Comparison of ENCODE assay signal across 31 cellular contexts in the genomic region with DNA sequence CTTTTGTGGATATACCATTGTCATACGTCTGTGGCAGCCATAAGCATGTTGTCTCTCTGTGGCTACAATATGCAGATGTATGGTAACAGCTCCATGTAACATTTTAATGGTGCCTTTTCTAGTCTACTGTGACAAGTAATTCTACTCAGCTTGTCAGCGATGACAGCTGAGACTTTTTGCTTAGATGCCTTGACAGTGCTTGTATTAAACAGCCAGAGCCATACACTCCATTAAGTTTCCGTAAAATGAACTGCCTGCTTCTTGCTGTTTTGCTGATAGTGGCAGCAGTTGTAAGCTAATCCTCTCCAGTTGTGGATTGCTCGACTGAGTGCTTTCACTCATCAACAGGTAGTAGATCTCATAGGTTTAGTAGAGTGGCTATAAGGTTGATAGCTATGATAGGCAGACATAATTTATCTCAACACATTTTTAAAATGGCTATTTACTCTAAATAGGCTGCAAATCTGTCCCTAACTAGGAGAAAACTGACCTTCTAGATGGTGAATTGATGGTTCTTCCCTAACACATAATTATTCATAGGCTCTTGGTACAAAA.
"Had no signal": no experiment of that assay in that cellular context is flagged by ENCODE, and none has a peak within 500 bp of the region (broad histone marks: within the 10 kb centered on the region; RNA-seq: fewer than 3 reads in every experiment).

No MANE protein-coding gene starts in this region.

- H2AFZ ChIP-seq: neural progenitor cell had no signal

- H3K9ac ChIP-seq: neural progenitor cell had no signal

- FAIRE-seq: islet of Langerhans, kidney had no signal

- H3K9me3 Mint-ChIP-seq: stimulated activated memory B cell treated with anti-CD40 and anti-IgM and Interleukin-4, amounts not matched to agents 10 μg/mL and 1 μg/mL and 100 μg/mL, for 72 hours had no signal

- H3K36me3 Mint-ChIP-seq: immature natural killer cell; naive thymus-derived CD8-positive, alpha-beta T cell; neural progenitor cell; stimulated activated memory B cell treated with anti-CD40 and anti-IgM and Interleukin-4, amounts not matched to agents 10 μg/mL and 1 μg/mL and 100 μg/mL, for 72 hours had no signal

- H3K9me3 ChIP-seq: mucosa of descending colon, neutrophil, ovary, right lobe of liver, thyroid gland, transverse colon, upper lobe of left lung, vagina had no signal

- H3K27me3 ChIP-seq: neural progenitor cell, neutrophil, ovary, right atrium auricular region, right lobe of liver, thyroid gland, transverse colon, upper lobe of left lung, vagina had no signal

- H3K4me3 Mint-ChIP-seq: immature natural killer cell; naive thymus-derived CD8-positive, alpha-beta T cell; nephron; neural progenitor cell; stimulated activated memory B cell treated with anti-CD40 and anti-IgM and Interleukin-4, amounts not matched to agents 10 μg/mL and 1 μg/mL and 100 μg/mL, for 72 hours; stimulated activated naive CD8-positive, alpha-beta T cell treated with anti-CD3 and anti-CD28 coated beads, Interleukin-15, amount 100 ng/mL, for 72 hours had no signal

- H3K4me1 Mint-ChIP-seq: immature natural killer cell; naive thymus-derived CD8-positive, alpha-beta T cell; nephron; neural progenitor cell; stimulated activated memory B cell treated with anti-CD40 and anti-IgM and Interleukin-4, amounts not matched to agents 10 μg/mL and 1 μg/mL and 100 μg/mL, for 72 hours; stimulated activated naive CD8-positive, alpha-beta T cell treated with anti-CD3 and anti-CD28 coated beads, Interleukin-15, amount 100 ng/mL, for 72 hours had no signal

- H3K27me3 Mint-ChIP-seq: naive thymus-derived CD8-positive, alpha-beta T cell; progenitor cell of endocrine pancreas; stimulated activated memory B cell treated with anti-CD40 and anti-IgM and Interleukin-4, amounts not matched to agents 10 μg/mL and 1 μg/mL and 100 μg/mL, for 72 hours; stimulated activated naive CD8-positive, alpha-beta T cell treated with anti-CD3 and anti-CD28 coated beads, Interleukin-15, amount 100 ng/mL, for 72 hours had no signal

- H3K27ac ChIP-seq: left ventricle myocardium inferior, neural progenitor cell, neutrophil, ovary, right atrium auricular region, right lobe of liver, thyroid gland, transverse colon, upper lobe of left lung, vagina had no signal

- DNase-seq: hypothalamus; immature natural killer cell; kidney; left colon; left ventricle myocardium inferior; midbrain; mucosa of descending colon; naive thymus-derived CD8-positive, alpha-beta T cell; occipital lobe; ovary; right lobe of liver; stimulated activated CD4-positive, alpha-beta T cell treated with anti-CD3 and anti-CD28 coated beads, Interleukin-1b, Interleukin-23, amount 100 ng/mL, for 48 hours; stimulated activated CD4-positive, alpha-beta T cell treated with anti-CD3 and anti-CD28 coated beads, Interleukin-2, amount 100 ng/mL, for 48 hours; stimulated activated CD4-positive, alpha-beta T cell treated with anti-CD3 and anti-CD28 coated beads, Interleukin-4, amount 100 ng/mL, for 4 hours; stimulated activated CD8-positive, alpha-beta memory T cell treated with anti-CD3 and anti-CD28 coated beads, Interleukin-4, amount 100 ng/mL, for 48 hours; stimulated activated naive CD4-positive, alpha-beta T cell treated with Interleukin-2 at 50 U/mL for 16 hours; stimulated activated naive CD8-positive, alpha-beta T cell treated with anti-CD3 and anti-CD28 coated beads, Interleukin-15, amount 100 ng/mL, for 72 hours; substantia nigra; thyroid gland; transverse colon; upper lobe of left lung had no signal

- H3K4me3 ChIP-seq: left ventricle myocardium inferior, lung, mucosa of descending colon, neural progenitor cell, ovary, right atrium auricular region, right lobe of liver, smooth muscle cell, thyroid gland, transverse colon, upper lobe of left lung, vagina had no signal

- H3K36me3 ChIP-seq: left ventricle myocardium inferior, neural progenitor cell, neutrophil, ovary, right atrium auricular region, right lobe of liver, thyroid gland, transverse colon, upper lobe of left lung, vagina had no signal

- H3K4me2 ChIP-seq: neural progenitor cell, smooth muscle cell had no signal

- ATAC-seq: left colon; mucosa of descending colon; naive thymus-derived CD8-positive, alpha-beta T cell; right lobe of liver; stimulated activated memory B cell treated with anti-CD40 and anti-IgM and Interleukin-4, amounts not matched to agents 10 μg/mL and 1 μg/mL and 100 μg/mL, for 72 hours; stimulated activated naive CD8-positive, alpha-beta T cell treated with anti-CD3 and anti-CD28 coated beads, Interleukin-15, amount 100 ng/mL, for 72 hours had no signal

- H3K27ac Mint-ChIP-seq: immature natural killer cell; naive thymus-derived CD8-positive, alpha-beta T cell; nephron; neural progenitor cell; progenitor cell of endocrine pancreas; stimulated activated memory B cell treated with anti-CD40 and anti-IgM and Interleukin-4, amounts not matched to agents 10 μg/mL and 1 μg/mL and 100 μg/mL, for 72 hours; stimulated activated naive CD8-positive, alpha-beta T cell treated with anti-CD3 and anti-CD28 coated beads, Interleukin-15, amount 100 ng/mL, for 72 hours had no signal

- H3K4me1 ChIP-seq: left ventricle myocardium inferior, neural progenitor cell, right atrium auricular region, right lobe of liver, thyroid gland, transverse colon, upper lobe of left lung, vagina had no signal
